In the genomic region with DNA sequence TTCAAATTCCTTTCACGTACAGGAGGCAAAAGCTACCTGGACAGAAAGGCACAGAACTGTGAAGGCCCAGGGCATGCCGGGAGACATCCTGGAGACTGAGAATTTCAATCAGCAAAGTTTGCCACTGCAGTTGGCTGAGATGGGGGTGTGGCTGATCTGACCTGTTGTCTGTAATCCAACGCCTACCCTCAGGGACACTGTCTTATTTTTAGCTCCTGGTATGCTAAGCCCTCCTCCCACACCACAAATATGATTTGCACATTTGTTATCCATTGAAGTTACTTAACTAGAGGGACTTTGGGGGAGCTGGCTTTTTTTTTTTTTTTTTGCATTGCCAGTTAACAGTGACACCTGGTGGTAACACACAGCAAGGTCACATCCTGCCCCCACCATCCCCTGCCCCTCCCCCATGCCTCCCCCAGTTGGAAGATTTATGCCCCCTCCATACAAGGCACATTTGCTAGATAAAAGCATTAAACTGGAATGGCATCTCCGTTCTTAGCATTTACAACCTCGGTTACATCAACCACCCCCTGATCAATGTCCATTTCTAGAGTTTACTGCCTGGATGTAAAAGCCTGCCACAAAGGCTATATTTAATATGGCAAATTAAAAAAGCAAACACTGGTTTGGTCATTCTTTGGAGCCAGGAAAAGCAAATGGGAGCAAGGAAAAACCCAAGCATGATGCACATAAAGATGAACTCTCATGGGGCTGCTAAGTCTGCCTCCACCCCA, we compare ENCODE assay signal across 2 cellular contexts.
TF ChIP-seq lines count a peak whose summit lies in the region.

No MANE protein-coding gene starts in this region.

TF ChIP-seq in K562, 482 proteins besides CTCF, POLR2A, EP300 and RAD21 (continues in another document):
- TF ChIP-seq MEF2D (tag; conservative IDR thresholded peaks at IDR 0.05; ENCODE audit: low read depth) (peak; percentile 85), KDM4B (IDR thresholded peaks at IDR 0.05; ENCODE audit: borderline replicate concordance in 2 of 2, low read depth in 1 of 2) (no peak), ZBTB17 (CRISPR knock-in tag; IDR thresholded peaks at IDR 0.05) (no peak), ZSCAN32 (CRISPR knock-in tag; IDR thresholded peaks at IDR 0.05) (no peak), POLR3G (IDR thresholded peaks at IDR 0.05; ENCODE audit: extremely low read depth, insufficient read length, insufficient replicate concordance) (no peak), ZNF384 (IDR thresholded peaks at IDR 0.05; ENCODE audit: low read depth, low read length) (peak; percentile 98), TFAM (CRISPR knock-in tag; conservative IDR thresholded peaks at IDR 0.05) (no peak), TBL1XR1 (IDR thresholded peaks at IDR 0.05; ENCODE audit: low read length in 2 of 2) (peak in 1 of 2 experiments; percentile 53; a peak in 1 of 4 replicates), RCOR1 (IDR thresholded peaks at IDR 0.05; ENCODE audit: borderline replicate concordance in 1 of 2, low read depth in 2 of 2, low read length in 2 of 2) (0 out of 4 replicates have a peak, but pooled peaks of 1 of the 2 experiments have one; percentile 11), HNRNPK (IDR thresholded peaks at IDR 0.05; ENCODE audit: low read depth, low read length, poor library complexity, severe bottlenecking) (no peak), MAZ (CRISPR knock-in tag; conservative IDR thresholded peaks at IDR 0.05 in 1 of 2, IDR thresholded peaks at IDR 0.05 in 1 of 2) (peak in 1 of 2 experiments; percentile 37; a peak in 1 of 4 replicates), NFRKB (IDR thresholded peaks at IDR 0.05; ENCODE audit: low read depth) (no peak), CBFA2T3 (IDR thresholded peaks at IDR 0.05) (0 out of 2 replicates have a peak, but pooled peaks have one; percentile 14), NFE2L1 (tag; IDR thresholded peaks at IDR 0.05; ENCODE audit: borderline replicate concordance, low read depth) (no peak), NFE2 (IDR thresholded peaks at IDR 0.05; ENCODE audit: low read depth) (peak; percentile 34; the same call in 1 of the 2 replicates), GATA2 (CRISPR knock-in tag; IDR thresholded peaks at IDR 0.05) (0 out of 2 replicates have a peak, but pooled peaks have one; percentile 15), ELF4 (CRISPR knock-in tag; IDR thresholded peaks at IDR 0.05) (no peak), ZNF699 (CRISPR knock-in tag; IDR thresholded peaks at IDR 0.05; ENCODE audit: insufficient replicate concordance) (no peak)
- TF ChIP-seq, protein P1, sequence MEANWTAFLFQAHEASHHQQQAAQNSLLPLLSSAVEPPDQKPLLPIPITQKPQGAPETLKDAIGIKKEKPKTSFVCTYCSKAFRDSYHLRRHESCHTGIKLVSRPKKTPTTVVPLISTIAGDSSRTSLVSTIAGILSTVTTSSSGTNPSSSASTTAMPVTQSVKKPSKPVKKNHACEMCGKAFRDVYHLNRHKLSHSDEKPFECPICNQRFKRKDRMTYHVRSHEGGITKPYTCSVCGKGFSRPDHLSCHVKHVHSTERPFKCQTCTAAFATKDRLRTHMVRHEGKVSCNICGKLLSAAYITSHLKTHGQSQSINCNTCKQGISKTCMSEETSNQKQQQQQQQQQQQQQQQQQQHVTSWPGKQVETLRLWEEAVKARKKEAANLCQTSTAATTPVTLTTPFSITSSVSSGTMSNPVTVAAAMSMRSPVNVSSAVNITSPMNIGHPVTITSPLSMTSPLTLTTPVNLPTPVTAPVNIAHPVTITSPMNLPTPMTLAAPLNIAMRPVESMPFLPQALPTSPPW (CRISPR knock-in tag; IDR thresholded peaks at IDR 0.05), result peak; percentile 90
- TF ChIP-seq, protein P2, sequence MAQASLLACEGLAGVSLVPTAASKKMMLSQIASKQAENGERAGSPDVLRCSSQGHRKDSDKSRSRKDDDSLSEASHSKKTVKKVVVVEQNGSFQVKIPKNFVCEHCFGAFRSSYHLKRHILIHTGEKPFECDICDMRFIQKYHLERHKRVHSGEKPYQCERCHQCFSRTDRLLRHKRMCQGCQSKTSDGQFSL (CRISPR knock-in tag; IDR thresholded peaks at IDR 0.05), result no peak
- TF ChIP-seq, protein P2 (tag; IDR thresholded peaks at IDR 0.05), result peak in 1 of 2 experiments; percentile 45; a peak in 1 of 4 replicates
- TF ChIP-seq, protein P3, sequence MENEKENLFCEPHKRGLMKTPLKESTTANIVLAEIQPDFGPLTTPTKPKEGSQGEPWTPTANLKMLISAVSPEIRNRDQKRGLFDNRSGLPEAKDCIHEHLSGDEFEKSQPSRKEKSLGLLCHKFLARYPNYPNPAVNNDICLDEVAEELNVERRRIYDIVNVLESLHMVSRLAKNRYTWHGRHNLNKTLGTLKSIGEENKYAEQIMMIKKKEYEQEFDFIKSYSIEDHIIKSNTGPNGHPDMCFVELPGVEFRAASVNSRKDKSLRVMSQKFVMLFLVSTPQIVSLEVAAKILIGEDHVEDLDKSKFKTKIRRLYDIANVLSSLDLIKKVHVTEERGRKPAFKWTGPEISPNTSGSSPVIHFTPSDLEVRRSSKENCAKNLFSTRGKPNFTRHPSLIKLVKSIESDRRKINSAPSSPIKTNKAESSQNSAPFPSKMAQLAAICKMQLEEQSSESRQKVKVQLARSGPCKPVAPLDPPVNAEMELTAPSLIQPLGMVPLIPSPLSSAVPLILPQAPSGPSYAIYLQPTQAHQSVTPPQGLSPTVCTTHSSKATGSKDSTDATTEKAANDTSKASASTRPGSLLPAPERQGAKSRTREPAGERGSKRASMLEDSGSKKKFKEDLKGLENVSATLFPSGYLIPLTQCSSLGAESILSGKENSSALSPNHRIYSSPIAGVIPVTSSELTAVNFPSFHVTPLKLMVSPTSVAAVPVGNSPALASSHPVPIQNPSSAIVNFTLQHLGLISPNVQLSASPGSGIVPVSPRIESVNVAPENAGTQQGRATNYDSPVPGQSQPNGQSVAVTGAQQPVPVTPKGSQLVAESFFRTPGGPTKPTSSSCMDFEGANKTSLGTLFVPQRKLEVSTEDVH (IDR thresholded peaks at IDR 0.05; ENCODE audit: low read depth, partially characterized antibody), result no peak
- TF ChIP-seq, protein P4, sequence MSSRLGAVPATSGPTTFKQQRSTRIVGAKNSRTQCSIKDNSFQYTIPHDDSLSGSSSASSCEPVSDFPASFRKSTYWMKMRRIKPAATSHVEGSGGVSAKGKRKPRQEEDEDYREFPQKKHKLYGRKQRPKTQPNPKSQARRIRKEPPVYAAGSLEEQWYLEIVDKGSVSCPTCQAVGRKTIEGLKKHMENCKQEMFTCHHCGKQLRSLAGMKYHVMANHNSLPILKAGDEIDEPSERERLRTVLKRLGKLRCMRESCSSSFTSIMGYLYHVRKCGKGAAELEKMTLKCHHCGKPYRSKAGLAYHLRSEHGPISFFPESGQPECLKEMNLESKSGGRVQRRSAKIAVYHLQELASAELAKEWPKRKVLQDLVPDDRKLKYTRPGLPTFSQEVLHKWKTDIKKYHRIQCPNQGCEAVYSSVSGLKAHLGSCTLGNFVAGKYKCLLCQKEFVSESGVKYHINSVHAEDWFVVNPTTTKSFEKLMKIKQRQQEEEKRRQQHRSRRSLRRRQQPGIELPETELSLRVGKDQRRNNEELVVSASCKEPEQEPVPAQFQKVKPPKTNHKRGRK (tag; IDR thresholded peaks at IDR 0.05), result no peak
- TF ChIP-seq, protein P5, sequence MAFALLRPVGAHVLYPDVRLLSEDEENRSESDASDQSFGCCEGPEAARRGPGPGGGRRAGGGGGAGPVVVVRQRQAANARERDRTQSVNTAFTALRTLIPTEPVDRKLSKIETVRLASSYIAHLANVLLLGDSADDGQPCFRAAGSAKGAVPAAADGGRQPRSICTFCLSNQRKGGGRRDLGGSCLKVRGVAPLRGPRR (CRISPR knock-in tag; IDR thresholded peaks at IDR 0.05), result no peak

TF ChIP-seq in HepG2, 621 proteins besides CTCF, POLR2A, EP300 and RAD21 (continues in another document):
- TF ChIP-seq SMC3 (IDR thresholded peaks at IDR 0.05; ENCODE audit: low read length), result peak; percentile 89
- TF ChIP-seq WIZ (CRISPR knock-in tag; IDR thresholded peaks at IDR 0.05), result no peak
- TF ChIP-seq, protein P2 (CRISPR knock-in tag; IDR thresholded peaks at IDR 0.05), result 0 out of 2 replicates have a peak, but pooled peaks have one; percentile 40
- TF ChIP-seq GABPA (IDR thresholded peaks at IDR 0.05; ENCODE audit: low read depth, low read length), result no peak
- 0 out of 2 replicates have a peak, but pooled peaks have one; percentile 17 for TF ChIP-seq GABPA (CRISPR knock-in tag; IDR thresholded peaks at IDR 0.05; ENCODE audit: low read depth)
- TF ChIP-seq, protein P6, sequence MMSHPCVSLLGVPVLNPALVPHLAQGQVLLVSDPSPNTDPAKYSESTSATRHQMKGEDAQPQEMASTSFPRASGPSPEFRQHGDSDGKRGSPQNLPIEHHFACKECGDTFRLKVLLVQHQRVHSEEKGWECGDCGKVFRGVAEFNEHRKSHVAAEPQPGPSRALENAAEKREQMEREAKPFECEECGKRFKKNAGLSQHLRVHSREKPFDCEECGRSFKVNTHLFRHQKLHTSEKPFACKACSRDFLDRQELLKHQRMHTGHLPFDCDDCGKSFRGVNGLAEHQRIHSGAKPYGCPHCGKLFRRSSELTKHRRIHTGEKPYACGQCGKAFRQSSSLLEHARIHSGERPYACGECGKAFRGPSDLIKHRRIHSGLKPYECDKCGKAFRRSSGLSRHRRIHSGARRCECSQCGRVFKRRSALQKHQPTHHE (CRISPR knock-in tag; IDR thresholded peaks at IDR 0.05; ENCODE audit: borderline replicate concordance), result no peak
- TF ChIP-seq TBX2 (CRISPR knock-in tag; IDR thresholded peaks at IDR 0.05; ENCODE audit: borderline replicate concordance), result 0 out of 2 replicates have a peak, but pooled peaks have one; percentile 7
- peak; percentile 65 for TF ChIP-seq STAG1 (CRISPR knock-in tag; IDR thresholded peaks at IDR 0.05)
- peak; percentile 78 for TF ChIP-seq HNRNPK (IDR thresholded peaks at IDR 0.05; ENCODE audit: low read depth, low read length, poor library complexity, severe bottlenecking)
- no peak for TF ChIP-seq ZNF850 (CRISPR knock-in tag; conservative IDR thresholded peaks at IDR 0.05)
- TF ChIP-seq, protein P7, sequence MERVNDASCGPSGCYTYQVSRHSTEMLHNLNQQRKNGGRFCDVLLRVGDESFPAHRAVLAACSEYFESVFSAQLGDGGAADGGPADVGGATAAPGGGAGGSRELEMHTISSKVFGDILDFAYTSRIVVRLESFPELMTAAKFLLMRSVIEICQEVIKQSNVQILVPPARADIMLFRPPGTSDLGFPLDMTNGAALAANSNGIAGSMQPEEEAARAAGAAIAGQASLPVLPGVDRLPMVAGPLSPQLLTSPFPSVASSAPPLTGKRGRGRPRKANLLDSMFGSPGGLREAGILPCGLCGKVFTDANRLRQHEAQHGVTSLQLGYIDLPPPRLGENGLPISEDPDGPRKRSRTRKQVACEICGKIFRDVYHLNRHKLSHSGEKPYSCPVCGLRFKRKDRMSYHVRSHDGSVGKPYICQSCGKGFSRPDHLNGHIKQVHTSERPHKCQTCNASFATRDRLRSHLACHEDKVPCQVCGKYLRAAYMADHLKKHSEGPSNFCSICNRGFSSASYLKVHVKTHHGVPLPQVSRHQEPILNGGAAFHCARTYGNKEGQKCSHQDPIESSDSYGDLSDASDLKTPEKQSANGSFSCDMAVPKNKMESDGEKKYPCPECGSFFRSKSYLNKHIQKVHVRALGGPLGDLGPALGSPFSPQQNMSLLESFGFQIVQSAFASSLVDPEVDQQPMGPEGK (CRISPR knock-in tag; IDR thresholded peaks at IDR 0.05), result peak; percentile 86
- peak; percentile 72; the same call in 1 of the 2 replicates for TF ChIP-seq MAZ (IDR thresholded peaks at IDR 0.05; ENCODE audit: borderline replicate concordance, low read depth, low read length)
- TF ChIP-seq MAZ (CRISPR knock-in tag; IDR thresholded peaks at IDR 0.05; ENCODE audit: low read depth), result no peak
- TF ChIP-seq, protein P8, sequence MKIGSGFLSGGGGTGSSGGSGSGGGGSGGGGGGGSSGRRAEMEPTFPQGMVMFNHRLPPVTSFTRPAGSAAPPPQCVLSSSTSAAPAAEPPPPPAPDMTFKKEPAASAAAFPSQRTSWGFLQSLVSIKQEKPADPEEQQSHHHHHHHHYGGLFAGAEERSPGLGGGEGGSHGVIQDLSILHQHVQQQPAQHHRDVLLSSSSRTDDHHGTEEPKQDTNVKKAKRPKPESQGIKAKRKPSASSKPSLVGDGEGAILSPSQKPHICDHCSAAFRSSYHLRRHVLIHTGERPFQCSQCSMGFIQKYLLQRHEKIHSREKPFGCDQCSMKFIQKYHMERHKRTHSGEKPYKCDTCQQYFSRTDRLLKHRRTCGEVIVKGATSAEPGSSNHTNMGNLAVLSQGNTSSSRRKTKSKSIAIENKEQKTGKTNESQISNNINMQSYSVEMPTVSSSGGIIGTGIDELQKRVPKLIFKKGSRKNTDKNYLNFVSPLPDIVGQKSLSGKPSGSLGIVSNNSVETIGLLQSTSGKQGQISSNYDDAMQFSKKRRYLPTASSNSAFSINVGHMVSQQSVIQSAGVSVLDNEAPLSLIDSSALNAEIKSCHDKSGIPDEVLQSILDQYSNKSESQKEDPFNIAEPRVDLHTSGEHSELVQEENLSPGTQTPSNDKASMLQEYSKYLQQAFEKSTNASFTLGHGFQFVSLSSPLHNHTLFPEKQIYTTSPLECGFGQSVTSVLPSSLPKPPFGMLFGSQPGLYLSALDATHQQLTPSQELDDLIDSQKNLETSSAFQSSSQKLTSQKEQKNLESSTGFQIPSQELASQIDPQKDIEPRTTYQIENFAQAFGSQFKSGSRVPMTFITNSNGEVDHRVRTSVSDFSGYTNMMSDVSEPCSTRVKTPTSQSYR (CRISPR knock-in tag; IDR thresholded peaks at IDR 0.05; ENCODE audit: borderline replicate concordance), result peak; percentile 86
- no peak for TF ChIP-seq ZNF232 (CRISPR knock-in tag; IDR thresholded peaks at IDR 0.05; ENCODE audit: borderline replicate concordance)
- no peak for TF ChIP-seq SMYD3 (CRISPR knock-in tag; IDR thresholded peaks at IDR 0.05)
- TF ChIP-seq PAF1 (CRISPR knock-in tag; IDR thresholded peaks at IDR 0.05), result no peak
- TF ChIP-seq PHF21A (CRISPR knock-in tag; IDR thresholded peaks at IDR 0.05), result no peak
- TF ChIP-seq NR2C2 (CRISPR knock-in tag; IDR thresholded peaks at IDR 0.05; ENCODE audit: borderline replicate concordance), result 0 out of 2 replicates have a peak, but pooled peaks have one; percentile 18
- TF ChIP-seq SAFB2 (CRISPR knock-in tag; IDR thresholded peaks at IDR 0.05; ENCODE audit: borderline replicate concordance, low read depth), result 0 out of 2 replicates have a peak, but pooled peaks have one; percentile 61
- TF ChIP-seq, protein P9, sequence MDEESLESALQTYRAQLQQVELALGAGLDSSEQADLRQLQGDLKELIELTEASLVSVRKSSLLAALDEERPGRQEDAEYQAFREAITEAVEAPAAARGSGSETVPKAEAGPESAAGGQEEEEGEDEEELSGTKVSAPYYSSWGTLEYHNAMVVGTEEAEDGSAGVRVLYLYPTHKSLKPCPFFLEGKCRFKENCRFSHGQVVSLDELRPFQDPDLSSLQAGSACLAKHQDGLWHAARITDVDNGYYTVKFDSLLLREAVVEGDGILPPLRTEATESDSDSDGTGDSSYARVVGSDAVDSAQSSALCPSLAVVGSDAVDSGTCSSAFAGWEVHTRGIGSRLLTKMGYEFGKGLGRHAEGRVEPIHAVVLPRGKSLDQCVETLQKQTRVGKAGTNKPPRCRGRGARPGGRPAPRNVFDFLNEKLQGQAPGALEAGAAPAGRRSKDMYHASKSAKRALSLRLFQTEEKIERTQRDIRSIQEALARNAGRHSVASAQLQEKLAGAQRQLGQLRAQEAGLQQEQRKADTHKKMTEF (CRISPR knock-in tag; IDR thresholded peaks at IDR 0.05), result no peak
